In the genomic region with DNA sequence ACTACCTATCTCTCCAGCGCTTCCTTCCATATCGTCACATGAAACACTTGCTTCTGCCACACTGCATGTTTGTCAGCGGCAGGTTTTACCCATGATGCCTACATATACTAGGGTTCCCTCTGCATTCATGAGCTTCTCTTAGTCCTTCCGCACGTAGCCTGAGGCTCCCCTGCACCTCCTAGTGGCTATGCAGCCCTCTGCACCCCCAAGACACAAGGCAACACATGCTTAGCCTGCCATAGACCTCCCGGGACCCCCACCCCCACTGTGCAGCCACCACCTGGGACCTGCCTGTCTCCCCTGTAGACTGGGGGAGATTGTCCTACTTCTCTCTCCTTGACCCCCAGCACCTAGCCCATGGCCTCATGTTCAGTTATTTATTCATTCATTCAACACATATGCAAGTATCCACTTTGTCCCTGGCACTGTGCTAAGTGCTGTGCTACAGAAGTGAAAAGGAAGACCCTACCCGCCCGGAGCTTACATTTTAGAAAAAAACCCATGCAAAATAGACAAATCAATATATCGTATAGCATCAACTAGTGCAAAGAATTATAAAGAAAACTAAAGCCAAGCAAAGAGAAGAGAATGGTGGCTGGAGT, we compare ENCODE assay signal across 8 cellular contexts. TPM values are rescaled to one million over a fixed set of nuclear protein-coding genes. Genes with fewer than 3 reads are reported as not detected.
DNase-seq lines count a peak whose midpoint lies in the region; ATAC-seq and TF ChIP-seq lines count a peak whose summit lies in the region.

No MANE protein-coding gene starts in this region.

- no peaks in the 10 kb centered on the region for H3K27me3 Mint-ChIP-seq in activated T-cell treated with anti-CD3 and anti-CD28 coated beads, Interleukin-2, amount 50 U/mL, for 24 hours
- peaks cover 5% of the 10 kb centered on the region for H3K27me3 Mint-ChIP-seq in glutamatergic neuron (ENCODE audit: unreplicated experiment)

- TF ChIP-seq CTCF in GM12873 (IDR thresholded peaks at IDR 0.05; ENCODE audit: insufficient read depth, low read depth, low read length, missing control alignments) (peak; percentile 95), Loucy (conservative IDR thresholded peaks at IDR 0.05; ENCODE audit: low read length) (peak; percentile 92), glutamatergic neuron (IDR thresholded peaks at IDR 0.05; ENCODE audit: partially characterized antibody, unreplicated experiment) (peak; percentile 59), retinal pigment epithelial cell (conservative IDR thresholded peaks at IDR 0.05; ENCODE audit: low read depth, low read length) (peak; percentile 79)

- H3K36me3 ChIP-seq in Loucy (ENCODE audit: insufficient read depth, low read length), result no peaks in the 10 kb centered on the region

- H3K9ac ChIP-seq in Loucy (ENCODE audit: low read depth, low read length, poor library complexity, severe bottlenecking), result no peak overlapping the region

- no peak overlapping the region for H3K4me3 Mint-ChIP-seq in activated T-cell treated with anti-CD3 and anti-CD28 coated beads, Interleukin-2, amount 50 U/mL, for 24 hours
- H3K4me3 Mint-ChIP-seq in glutamatergic neuron (ENCODE audit: unreplicated experiment), result no peak overlapping the region

- H4K20me1 ChIP-seq in Loucy (ENCODE audit: insufficient read depth, low read length, poor library complexity, severe bottlenecking), result no peaks in the 10 kb centered on the region

- H3K4me1 Mint-ChIP-seq in activated T-cell treated with anti-CD3 and anti-CD28 coated beads, Interleukin-2, amount 50 U/mL, for 24 hours (ENCODE audit: low read depth), result peaks cover 21% of the 10 kb centered on the region
- H3K4me1 Mint-ChIP-seq in glutamatergic neuron (ENCODE audit: low read depth, unreplicated experiment), result peaks cover 10% of the 10 kb centered on the region

- DNase-seq in activated T-cell treated with anti-CD3 and anti-CD28 coated beads, Interleukin-2, amount 50 U/mL, for 24 hours, result peak; percentile 60
- peak; percentile 65 for DNase-seq in glutamatergic neuron
- no peak for DNase-seq in retinal pigment epithelial cell (ENCODE audit: low read depth)
- no peak for DNase-seq in NCI-H524 treated with DMSO at 0.1 percent for 48 hours (lab: John Stamatoyannopoulos, UW)
- no peak for DNase-seq in SKM-1 treated with dmso at 0.1 percent for 144 hours (lab: John Stamatoyannopoulos, UW; ENCODE audit: unreplicated experiment)

- H3K4me2 ChIP-seq in Loucy (ENCODE audit: low read depth, low read length, poor library complexity, severe bottlenecking), result no peak overlapping the region

- H3K27me3 ChIP-seq in Loucy (ENCODE audit: insufficient read depth, low read length, poor library complexity, severe bottlenecking), result no peaks in the 10 kb centered on the region

- no peaks in the 10 kb centered on the region for H3F3A ChIP-seq in Loucy (ENCODE audit: low read depth)

- H3K4me3 ChIP-seq in Loucy (ENCODE audit: low read length, poor library complexity, severe bottlenecking), result no peak overlapping the region
- no peak overlapping the region for H3K4me3 ChIP-seq in retinal pigment epithelial cell (ENCODE audit: low read length)

- no peaks in the 10 kb centered on the region for H3K9me3 ChIP-seq in Loucy (ENCODE audit: insufficient read depth, low read depth, low read length)

- peaks cover 13% of the 10 kb centered on the region for H3K36me3 Mint-ChIP-seq in activated T-cell treated with anti-CD3 and anti-CD28 coated beads, Interleukin-2, amount 50 U/mL, for 24 hours (ENCODE audit: low read depth)
- peaks cover 5% of the 10 kb centered on the region for H3K36me3 Mint-ChIP-seq in glutamatergic neuron (ENCODE audit: unreplicated experiment)

- peak overlapping the region; percentile 23 for H3K27ac Mint-ChIP-seq in activated T-cell treated with anti-CD3 and anti-CD28 coated beads, Interleukin-2, amount 50 U/mL, for 24 hours
- peak overlapping the region; percentile 2 for H3K27ac Mint-ChIP-seq in glutamatergic neuron (ENCODE audit: unreplicated experiment)

- H3K79me2 ChIP-seq in Loucy (ENCODE audit: insufficient read depth, low read length), result no peaks in the 10 kb centered on the region

- no peaks in the 10 kb centered on the region for H3K9me2 ChIP-seq in Loucy (replicated peaks; ENCODE audit: low read depth, low read length)

- no peak overlapping the region for H2AFZ ChIP-seq in Loucy (ENCODE audit: low read length)

- no peaks in the 10 kb centered on the region for H3K9me3 Mint-ChIP-seq in activated T-cell treated with anti-CD3 and anti-CD28 coated beads, Interleukin-2, amount 50 U/mL, for 24 hours
- peaks cover 5% of the 10 kb centered on the region for H3K9me3 Mint-ChIP-seq in glutamatergic neuron (ENCODE audit: unreplicated experiment)

- peak; percentile 74 for ATAC-seq in GM21786 (IDR thresholded peaks at IDR 0.05; ENCODE audit: unreplicated experiment)

- no peaks in the 10 kb centered on the region for H3K4me1 ChIP-seq in Loucy (ENCODE audit: insufficient read depth, low read length, poor library complexity, severe bottlenecking)

RNA-seq across cellular contexts. Expression of gene TMEM273, which starts 23.5 kb away (rescaled TPM):
- 0.39 TPM for total RNA-seq in glutamatergic neuron (ENCODE audit: unreplicated experiment)

RNA-seq across cellular contexts. Expression of gene FAM170B, which starts 30.9 kb away (rescaled TPM):
- not detected for total RNA-seq in glutamatergic neuron (ENCODE audit: unreplicated experiment)

RNA-seq across cellular contexts. Expression of gene VSTM4, which starts 49.4 kb away (rescaled TPM):
- 2.0 TPM for total RNA-seq in glutamatergic neuron (ENCODE audit: unreplicated experiment)

Comparison
In these comparisons a context has a peak if more than half of its experiments do, and no peak if none do; other contexts are left out.
1. DNase-seq: peak in activated T-cell treated with anti-CD3 and anti-CD28 coated beads, Interleukin-2, amount 50 U/mL, for 24 hours (single experiment) and glutamatergic neuron (single experiment); none in retinal pigment epithelial cell (single experiment), NCI-H524 treated with DMSO at 0.1 percent for 48 hours (single experiment) and SKM-1 treated with dmso at 0.1 percent for 144 hours (single experiment).
2. Peak in every context shown above with its lines, with median percentiles within 50 percentile points of each other: CTCF ChIP-seq.